In the genomic region with DNA sequence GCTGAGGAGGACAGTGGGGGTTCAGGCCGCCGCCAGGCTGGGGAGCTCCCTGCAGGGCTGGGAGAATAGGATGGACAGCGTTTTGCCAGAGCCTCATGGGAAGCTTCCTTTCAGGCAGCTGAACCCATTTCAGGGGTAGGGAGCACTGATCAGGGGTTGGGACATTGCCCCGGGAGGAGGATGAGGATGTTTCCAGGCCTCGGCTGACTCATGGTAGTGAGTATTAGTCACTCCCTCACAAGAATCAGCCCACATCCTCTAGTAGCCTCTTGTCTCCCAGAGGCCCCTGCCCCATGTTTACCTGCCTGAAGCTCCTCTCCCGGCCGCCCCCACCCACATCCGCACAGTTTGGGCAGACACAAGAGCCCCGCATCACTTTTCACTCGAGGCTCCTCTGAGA, we compare ENCODE assay signal across 10 cellular contexts.
DNase-seq lines count a peak whose midpoint lies in the region; ATAC-seq lines count a peak whose summit lies in the region.
"Had no signal": no experiment of that assay in that cellular context is flagged by ENCODE, and none has a peak within 500 bp of the region (broad histone marks: within the 10 kb centered on the region; RNA-seq: fewer than 3 reads in every experiment).

No MANE protein-coding gene starts in this region.

- no peaks in the 10 kb centered on the region for H3K9me3 ChIP-seq in adipocyte (ENCODE audit: control insufficient read depth, low read length)

- no peak overlapping the region for H3K27ac Mint-ChIP-seq in activated T-helper 1 cell treated with anti-CD3 and anti-CD28 coated beads, Interleukin-12 subunit alpha, Interleukin-12 subunit beta, Interleukin-2, Interleukin-4 antibody, amounts not matched to agents 30 ng/mL and 10 ng/mL and 1 ng/mL, durations not matched to agents 14 hours and 24 hours and 36 hours

- peaks cover 55% of the 10 kb centered on the region for H3K4me1 ChIP-seq in adipocyte (ENCODE audit: control insufficient read depth, insufficient read depth, low read length)

- peak overlapping the region; percentile 43 for H3K9ac ChIP-seq in adipocyte (ENCODE audit: low read length)

- intact Hi-C loops in activated T-helper 1 cell treated with anti-CD3 and anti-CD28 coated beads, Interleukin-12 subunit alpha, Interleukin-12 subunit beta, Interleukin-2, Interleukin-4 antibody, amounts not matched to agents 30 ng/mL and 10 ng/mL and 1 ng/mL, durations not matched to agents 14 hours and 24 hours and 36 hours (cut with micrococcal nuclease): loop anchor here (1.0 kb wide), 1 partner anchor 40 kb away; no protein-coding TSS in a partner anchor

- H3K27me3 Mint-ChIP-seq in activated T-helper 1 cell treated with anti-CD3 and anti-CD28 coated beads, Interleukin-12 subunit alpha, Interleukin-12 subunit beta, Interleukin-2, Interleukin-4 antibody, amounts not matched to agents 30 ng/mL and 10 ng/mL and 1 ng/mL, durations not matched to agents 14 hours and 24 hours and 36 hours (ENCODE audit: insufficient read depth): peaks cover 4% of the 10 kb centered on the region

- H3K9me3 Mint-ChIP-seq in activated T-helper 1 cell treated with anti-CD3 and anti-CD28 coated beads, Interleukin-12 subunit alpha, Interleukin-12 subunit beta, Interleukin-2, Interleukin-4 antibody, amounts not matched to agents 30 ng/mL and 10 ng/mL and 1 ng/mL, durations not matched to agents 14 hours and 24 hours and 36 hours: peaks cover 3% of the 10 kb centered on the region

- H3K27me3 ChIP-seq in adipocyte (replicated peaks; ENCODE audit: control insufficient read depth, insufficient read depth, low read length): no peaks in the 10 kb centered on the region
- H3K27me3 ChIP-seq: cardiac muscle cell had no signal

- H3K36me3 ChIP-seq in adipocyte (ENCODE audit: control insufficient read depth, insufficient read depth, low read length, severe bottlenecking): no peaks in the 10 kb centered on the region
- H3K36me3 ChIP-seq: cardiac muscle cell had no signal

- H3K4me3 Mint-ChIP-seq in activated T-helper 1 cell treated with anti-CD3 and anti-CD28 coated beads, Interleukin-12 subunit alpha, Interleukin-12 subunit beta, Interleukin-2, Interleukin-4 antibody, amounts not matched to agents 30 ng/mL and 10 ng/mL and 1 ng/mL, durations not matched to agents 14 hours and 24 hours and 36 hours: no peak overlapping the region

- DNase-seq in AG08396 (ENCODE audit: low spot score): peak; percentile 69
- DNase-seq in HCEC 1CT: peak; percentile 89
- DNase-seq in adipocyte (ENCODE audit: low read depth): peak; percentile 62
- DNase-seq in kidney tubule cell (ENCODE audit: low spot score): peak; percentile 86
- no peak for DNase-seq in NCI-H146 treated with DMSO at 0.1 percent for 48 hours (lab: John Stamatoyannopoulos, UW; ENCODE audit: unreplicated experiment)
- DNase-seq in activated T-helper 1 cell treated with anti-CD3 and anti-CD28 coated beads, Interleukin-12 subunit alpha, Interleukin-12 subunit beta, Interleukin-2, Interleukin-4 antibody, amounts not matched to agents 30 ng/mL and 10 ng/mL and 1 ng/mL, durations not matched to agents 14 hours and 24 hours and 36 hours (ENCODE audit: low spot score): no peak
- DNase-seq in AML-193 (lab: John Stamatoyannopoulos, UW): no peak
- DNase-seq: NCI-H2081 treated with DMSO at 0.1 percent for 48 hours had no signal

- ATAC-seq in GM18520 (IDR thresholded peaks at IDR 0.05; ENCODE audit: unreplicated experiment): no peak

- no peak overlapping the region for H3K4me3 ChIP-seq in adipocyte (ENCODE audit: low read length)
- H3K4me3 ChIP-seq: cardiac muscle cell had no signal

- no peaks in the 10 kb centered on the region for H3K36me3 Mint-ChIP-seq in activated T-helper 1 cell treated with anti-CD3 and anti-CD28 coated beads, Interleukin-12 subunit alpha, Interleukin-12 subunit beta, Interleukin-2, Interleukin-4 antibody, amounts not matched to agents 30 ng/mL and 10 ng/mL and 1 ng/mL, durations not matched to agents 14 hours and 24 hours and 36 hours (ENCODE audit: low read depth)

- peaks cover 12% of the 10 kb centered on the region for H3K4me1 Mint-ChIP-seq in activated T-helper 1 cell treated with anti-CD3 and anti-CD28 coated beads, Interleukin-12 subunit alpha, Interleukin-12 subunit beta, Interleukin-2, Interleukin-4 antibody, amounts not matched to agents 30 ng/mL and 10 ng/mL and 1 ng/mL, durations not matched to agents 14 hours and 24 hours and 36 hours (ENCODE audit: low read depth)

Comparison
In these comparisons a context has a peak if more than half of its experiments do, and no peak if none do; other contexts are left out.
1. DNase-seq: peak in AG08396 (single experiment), HCEC 1CT (single experiment), adipocyte (single experiment) and kidney tubule cell (single experiment); none in NCI-H146 treated with DMSO at 0.1 percent for 48 hours (single experiment), activated T-helper 1 cell treated with anti-CD3 and anti-CD28 coated beads, Interleukin-12 subunit alpha, Interleukin-12 subunit beta, Interleukin-2, Interleukin-4 antibody, amounts not matched to agents 30 ng/mL and 10 ng/mL and 1 ng/mL, durations not matched to agents 14 hours and 24 hours and 36 hours (single experiment) and AML-193 (0 of 2).